Comparison of ENCODE assay signal across 1 cellular context in the genomic region with DNA sequence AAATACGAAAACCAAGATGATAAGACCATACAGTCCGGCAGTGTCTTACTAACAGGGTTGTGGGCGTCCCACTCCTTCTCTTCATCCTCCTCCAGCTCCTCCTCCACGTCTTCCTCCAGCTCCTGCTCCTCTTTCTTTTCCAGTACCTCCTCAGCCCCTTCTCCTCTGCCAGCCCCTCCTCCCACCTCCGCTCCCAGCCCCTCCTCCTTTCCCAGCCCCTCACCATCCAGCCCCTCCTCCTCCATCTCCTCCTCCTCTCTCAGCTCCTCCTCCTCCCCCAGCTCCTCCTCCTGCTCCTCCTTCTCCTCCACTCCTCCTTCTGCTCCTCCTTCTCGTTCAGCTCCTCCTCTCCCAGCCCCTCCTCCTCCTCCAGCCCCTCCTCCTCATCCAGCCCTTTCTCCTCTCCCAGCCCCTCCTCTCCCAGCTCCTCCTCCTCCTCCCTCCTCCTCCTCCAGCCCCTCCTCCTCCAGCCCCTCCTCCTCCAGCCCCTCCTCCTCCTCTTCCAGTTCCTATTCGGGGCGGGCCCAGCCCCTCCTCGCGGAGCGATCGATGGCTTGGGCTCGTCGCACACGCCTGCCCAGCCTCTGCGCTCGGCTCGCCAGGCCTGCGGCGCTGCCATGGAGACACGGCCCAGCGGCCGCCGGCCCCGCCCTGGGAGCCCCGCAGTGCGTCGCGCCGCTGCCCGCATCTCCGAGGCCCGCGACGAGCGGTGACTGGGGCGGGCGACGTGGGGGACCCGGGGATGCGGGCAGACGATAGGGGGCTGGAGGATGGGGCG.
TF ChIP-seq lines count a peak whose summit lies in the region.

A gene with protein sequence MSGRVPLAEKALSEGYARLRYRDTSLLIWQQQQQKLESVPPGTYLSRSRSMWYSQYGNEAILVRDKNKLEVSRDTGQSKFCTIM (plus strand): TSS at position 654 of the 778 bp plus-strand sequence. CDS start 1,267 bp downstream, outside the sequence.

TF ChIP-seq in HepG2, 621 proteins besides CTCF, POLR2A, EP300 and RAD21 (continued from another document and continues in another):
- TF ChIP-seq NFAT5 (CRISPR knock-in tag; IDR thresholded peaks at IDR 0.05), result no peak
- no peak for TF ChIP-seq SIX4 (CRISPR knock-in tag; IDR thresholded peaks at IDR 0.05)
- TF ChIP-seq IKZF4 (CRISPR knock-in tag; IDR thresholded peaks at IDR 0.05; ENCODE audit: borderline replicate concordance, low read depth, not compliant biosample characterization), result peak; percentile 34
- TF ChIP-seq ZMYM4 (CRISPR knock-in tag; IDR thresholded peaks at IDR 0.05), result peak; percentile 37; the same call in 1 of the 2 replicates
- TF ChIP-seq TOPORS (CRISPR knock-in tag; IDR thresholded peaks at IDR 0.05), result no peak
- no peak for TF ChIP-seq NR1H2 (CRISPR knock-in tag; IDR thresholded peaks at IDR 0.05; ENCODE audit: borderline replicate concordance, low read depth)
- no peak for TF ChIP-seq NR2F6 (IDR thresholded peaks at IDR 0.05)
- TF ChIP-seq NR2F6 (CRISPR knock-in tag; IDR thresholded peaks at IDR 0.05), result no peak; the same call in 1 of the 2 replicates
- no peak for TF ChIP-seq ZNF557 (CRISPR knock-in tag; IDR thresholded peaks at IDR 0.05)
- TF ChIP-seq, protein P1, sequence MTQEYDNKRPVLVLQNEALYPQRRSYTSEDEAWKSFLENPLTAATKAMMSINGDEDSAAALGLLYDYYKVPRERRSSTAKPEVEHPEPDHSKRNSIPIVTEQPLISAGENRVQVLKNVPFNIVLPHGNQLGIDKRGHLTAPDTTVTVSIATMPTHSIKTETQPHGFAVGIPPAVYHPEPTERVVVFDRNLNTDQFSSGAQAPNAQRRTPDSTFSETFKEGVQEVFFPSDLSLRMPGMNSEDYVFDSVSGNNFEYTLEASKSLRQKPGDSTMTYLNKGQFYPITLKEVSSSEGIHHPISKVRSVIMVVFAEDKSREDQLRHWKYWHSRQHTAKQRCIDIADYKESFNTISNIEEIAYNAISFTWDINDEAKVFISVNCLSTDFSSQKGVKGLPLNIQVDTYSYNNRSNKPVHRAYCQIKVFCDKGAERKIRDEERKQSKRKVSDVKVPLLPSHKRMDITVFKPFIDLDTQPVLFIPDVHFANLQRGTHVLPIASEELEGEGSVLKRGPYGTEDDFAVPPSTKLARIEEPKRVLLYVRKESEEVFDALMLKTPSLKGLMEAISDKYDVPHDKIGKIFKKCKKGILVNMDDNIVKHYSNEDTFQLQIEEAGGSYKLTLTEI (CRISPR knock-in tag; conservative IDR thresholded peaks at IDR 0.05), result no peak
- no peak for TF ChIP-seq MED8 (CRISPR knock-in tag; IDR thresholded peaks at IDR 0.05; ENCODE audit: insufficient replicate concordance)
- no peak for TF ChIP-seq ZNF792 (CRISPR knock-in tag; IDR thresholded peaks at IDR 0.05)
- TF ChIP-seq, protein P2, sequence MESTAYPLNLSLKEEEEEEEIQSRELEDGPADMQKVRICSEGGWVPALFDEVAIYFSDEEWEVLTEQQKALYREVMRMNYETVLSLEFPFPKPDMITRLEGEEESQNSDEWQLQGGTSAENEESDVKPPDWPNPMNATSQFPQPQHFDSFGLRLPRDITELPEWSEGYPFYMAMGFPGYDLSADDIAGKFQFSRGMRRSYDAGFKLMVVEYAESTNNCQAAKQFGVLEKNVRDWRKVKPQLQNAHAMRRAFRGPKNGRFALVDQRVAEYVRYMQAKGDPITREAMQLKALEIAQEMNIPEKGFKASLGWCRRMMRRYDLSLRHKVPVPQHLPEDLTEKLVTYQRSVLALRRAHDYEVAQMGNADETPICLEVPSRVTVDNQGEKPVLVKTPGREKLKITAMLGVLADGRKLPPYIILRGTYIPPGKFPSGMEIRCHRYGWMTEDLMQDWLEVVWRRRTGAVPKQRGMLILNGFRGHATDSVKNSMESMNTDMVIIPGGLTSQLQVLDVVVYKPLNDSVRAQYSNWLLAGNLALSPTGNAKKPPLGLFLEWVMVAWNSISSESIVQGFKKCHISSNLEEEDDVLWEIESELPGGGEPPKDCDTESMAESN (CRISPR knock-in tag; conservative IDR thresholded peaks at IDR 0.05), result peak; percentile 88
- TF ChIP-seq ZNF30 (CRISPR knock-in tag; IDR thresholded peaks at IDR 0.05), result no peak
- no peak for TF ChIP-seq FOXC1 (CRISPR knock-in tag; IDR thresholded peaks at IDR 0.05; ENCODE audit: borderline replicate concordance)
- TF ChIP-seq ZNF674 (CRISPR knock-in tag; IDR thresholded peaks at IDR 0.05; ENCODE audit: low read depth), result no peak
- no peak for TF ChIP-seq ZNF431 (CRISPR knock-in tag; IDR thresholded peaks at IDR 0.05; ENCODE audit: borderline replicate concordance, low read depth)
- TF ChIP-seq, protein P3, sequence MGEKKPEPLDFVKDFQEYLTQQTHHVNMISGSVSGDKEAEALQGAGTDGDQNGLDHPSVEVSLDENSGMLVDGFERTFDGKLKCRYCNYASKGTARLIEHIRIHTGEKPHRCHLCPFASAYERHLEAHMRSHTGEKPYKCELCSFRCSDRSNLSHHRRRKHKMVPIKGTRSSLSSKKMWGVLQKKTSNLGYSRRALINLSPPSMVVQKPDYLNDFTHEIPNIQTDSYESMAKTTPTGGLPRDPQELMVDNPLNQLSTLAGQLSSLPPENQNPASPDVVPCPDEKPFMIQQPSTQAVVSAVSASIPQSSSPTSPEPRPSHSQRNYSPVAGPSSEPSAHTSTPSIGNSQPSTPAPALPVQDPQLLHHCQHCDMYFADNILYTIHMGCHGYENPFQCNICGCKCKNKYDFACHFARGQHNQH (CRISPR knock-in tag; IDR thresholded peaks at IDR 0.05), result 0 out of 2 replicates have a peak, but pooled peaks have one; percentile 33
- no peak for TF ChIP-seq NCOA1 (CRISPR knock-in tag; IDR thresholded peaks at IDR 0.05)
- no peak for TF ChIP-seq ATRX (CRISPR knock-in tag; IDR thresholded peaks at IDR 0.05; ENCODE audit: borderline replicate concordance)
- TF ChIP-seq MYPOP (CRISPR knock-in tag; IDR thresholded peaks at IDR 0.05), result no peak
- TF ChIP-seq IRX3 (CRISPR knock-in tag; IDR thresholded peaks at IDR 0.05; ENCODE audit: borderline replicate concordance, low read depth), result no peak
- no peak for TF ChIP-seq ZNF530 (CRISPR knock-in tag; IDR thresholded peaks at IDR 0.05; ENCODE audit: low read depth)
- TF ChIP-seq ZNF569 (CRISPR knock-in tag; IDR thresholded peaks at IDR 0.05; ENCODE audit: borderline replicate concordance), result no peak
- no peak for TF ChIP-seq TMF1 (CRISPR knock-in tag; IDR thresholded peaks at IDR 0.05; ENCODE audit: low read depth)
- no peak for TF ChIP-seq CBX1 (IDR thresholded peaks at IDR 0.05; ENCODE audit: low read depth)
- no peak; a peak in 1 of 4 replicates for TF ChIP-seq MAFK (conservative IDR thresholded peaks at IDR 0.05 in 1 of 2, IDR thresholded peaks at IDR 0.05 in 1 of 2; ENCODE audit: low read length in 2 of 2)
- TF ChIP-seq NKX3-1 (CRISPR knock-in tag; IDR thresholded peaks at IDR 0.05), result no peak
- no peak for TF ChIP-seq TEAD2 (CRISPR knock-in tag; IDR thresholded peaks at IDR 0.05)
- no peak; the same call in 1 of the 2 replicates for TF ChIP-seq HDAC2 (CRISPR knock-in tag; IDR thresholded peaks at IDR 0.05)
- no peak for TF ChIP-seq RFXANK (CRISPR knock-in tag; IDR thresholded peaks at IDR 0.05)
- TF ChIP-seq, protein P4, sequence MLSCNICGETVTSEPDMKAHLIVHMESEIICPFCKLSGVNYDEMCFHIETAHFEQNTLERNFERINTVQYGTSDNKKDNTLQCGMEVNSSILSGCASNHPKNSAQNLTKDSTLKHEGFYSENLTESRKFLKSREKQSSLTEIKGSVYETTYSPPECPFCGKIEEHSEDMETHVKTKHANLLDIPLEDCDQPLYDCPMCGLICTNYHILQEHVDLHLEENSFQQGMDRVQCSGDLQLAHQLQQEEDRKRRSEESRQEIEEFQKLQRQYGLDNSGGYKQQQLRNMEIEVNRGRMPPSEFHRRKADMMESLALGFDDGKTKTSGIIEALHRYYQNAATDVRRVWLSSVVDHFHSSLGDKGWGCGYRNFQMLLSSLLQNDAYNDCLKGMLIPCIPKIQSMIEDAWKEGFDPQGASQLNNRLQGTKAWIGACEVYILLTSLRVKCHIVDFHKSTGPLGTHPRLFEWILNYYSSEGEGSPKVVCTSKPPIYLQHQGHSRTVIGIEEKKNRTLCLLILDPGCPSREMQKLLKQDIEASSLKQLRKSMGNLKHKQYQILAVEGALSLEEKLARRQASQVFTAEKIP (CRISPR knock-in tag; IDR thresholded peaks at IDR 0.05; ENCODE audit: borderline replicate concordance), result no peak
- no peak for TF ChIP-seq SNAPC2 (CRISPR knock-in tag; IDR thresholded peaks at IDR 0.05)
- TF ChIP-seq ZNF326 (CRISPR knock-in tag; IDR thresholded peaks at IDR 0.05; ENCODE audit: borderline replicate concordance), result no peak
- TF ChIP-seq MBNL3 (CRISPR knock-in tag; conservative IDR thresholded peaks at IDR 0.05), result no peak
- TF ChIP-seq ZBTB43 (CRISPR knock-in tag; conservative IDR thresholded peaks at IDR 0.05), result no peak
- no peak for TF ChIP-seq CEBPB (IDR thresholded peaks at IDR 0.05; ENCODE audit: borderline replicate concordance, low read depth, low read length)
- no peak for TF ChIP-seq ZNF367 (CRISPR knock-in tag; IDR thresholded peaks at IDR 0.05; ENCODE audit: borderline replicate concordance)
- no peak for TF ChIP-seq ZNF546 (CRISPR knock-in tag; conservative IDR thresholded peaks at IDR 0.05)
- TF ChIP-seq ATM (IDR thresholded peaks at IDR 0.05; ENCODE audit: borderline replicate concordance), result no peak
- TF ChIP-seq, protein P5, sequence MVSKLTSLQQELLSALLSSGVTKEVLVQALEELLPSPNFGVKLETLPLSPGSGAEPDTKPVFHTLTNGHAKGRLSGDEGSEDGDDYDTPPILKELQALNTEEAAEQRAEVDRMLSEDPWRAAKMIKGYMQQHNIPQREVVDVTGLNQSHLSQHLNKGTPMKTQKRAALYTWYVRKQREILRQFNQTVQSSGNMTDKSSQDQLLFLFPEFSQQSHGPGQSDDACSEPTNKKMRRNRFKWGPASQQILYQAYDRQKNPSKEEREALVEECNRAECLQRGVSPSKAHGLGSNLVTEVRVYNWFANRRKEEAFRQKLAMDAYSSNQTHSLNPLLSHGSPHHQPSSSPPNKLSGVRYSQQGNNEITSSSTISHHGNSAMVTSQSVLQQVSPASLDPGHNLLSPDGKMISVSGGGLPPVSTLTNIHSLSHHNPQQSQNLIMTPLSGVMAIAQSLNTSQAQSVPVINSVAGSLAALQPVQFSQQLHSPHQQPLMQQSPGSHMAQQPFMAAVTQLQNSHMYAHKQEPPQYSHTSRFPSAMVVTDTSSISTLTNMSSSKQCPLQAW (CRISPR knock-in tag; IDR thresholded peaks at IDR 0.05), result no peak
- TF ChIP-seq, protein P6, sequence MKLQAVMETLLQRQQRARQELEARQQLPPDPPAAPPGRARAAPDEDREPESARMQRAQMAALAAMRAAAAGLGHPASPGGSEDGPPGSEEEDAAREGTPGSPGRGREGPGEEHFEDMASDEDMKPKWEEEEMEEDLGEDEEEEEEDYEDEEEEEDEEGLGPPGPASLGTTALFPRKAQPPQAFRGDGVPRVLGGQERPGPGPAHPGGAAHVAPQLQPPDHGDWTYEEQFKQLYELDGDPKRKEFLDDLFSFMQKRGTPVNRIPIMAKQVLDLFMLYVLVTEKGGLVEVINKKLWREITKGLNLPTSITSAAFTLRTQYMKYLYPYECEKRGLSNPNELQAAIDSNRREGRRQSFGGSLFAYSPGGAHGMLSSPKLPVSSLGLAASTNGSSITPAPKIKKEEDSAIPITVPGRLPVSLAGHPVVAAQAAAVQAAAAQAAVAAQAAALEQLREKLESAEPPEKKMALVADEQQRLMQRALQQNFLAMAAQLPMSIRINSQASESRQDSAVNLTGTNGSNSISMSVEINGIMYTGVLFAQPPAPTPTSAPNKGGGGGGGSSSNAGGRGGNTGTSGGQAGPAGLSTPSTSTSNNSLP (IDR thresholded peaks at IDR 0.05; ENCODE audit: low read depth, low read length), result peak; percentile 16; the same call in 1 of the 2 replicates
- TF ChIP-seq ZNF205 (CRISPR knock-in tag; IDR thresholded peaks at IDR 0.05), result no peak
- no peak for TF ChIP-seq FOXJ3 (CRISPR knock-in tag; IDR thresholded peaks at IDR 0.05; ENCODE audit: borderline replicate concordance)
